In genomic region chr2:101699939-101700442, GRCh38 we compare ENCODE assay signal across 8 cellular contexts. TPM values are rescaled to one million over a fixed set of nuclear protein-coding genes. Genes with fewer than 3 reads are reported as not detected.
A peak's percentile ranks its signal among the peaks of the same experiment; 100 is the strongest.
DNase-seq lines count a peak whose midpoint lies in the region; ATAC-seq and FAIRE-seq lines count a peak whose summit lies in the region.

No MANE protein-coding gene starts in this region.

- H3K4me3 ChIP-seq in SJSA1 (peak overlapping the region; percentile 70), skeletal muscle satellite cell (ENCODE audit: low read length) (peak overlapping the region; percentile 97)

- no peak for FAIRE-seq in GM19239 (lab: Jason Lieb, UNC)

- H3K36me3 ChIP-seq in SJSA1 (peaks cover 28% of the 10 kb centered on the region), skeletal muscle satellite cell (ENCODE audit: insufficient read depth, low read length) (peaks cover 33% of the 10 kb centered on the region)

- no peaks in the 10 kb centered on the region for H3K9me3 ChIP-seq in SJSA1 (replicated peaks)
- H3K9me3 ChIP-seq in skeletal muscle satellite cell (replicated peaks; ENCODE audit: low read length) = no peaks in the 10 kb centered on the region

- no peak for ATAC-seq in GM18498 (IDR thresholded peaks at IDR 0.05; ENCODE audit: unreplicated experiment)

- H3K4me1 ChIP-seq in SJSA1 (replicated peaks) = peaks cover 17% of the 10 kb centered on the region
- H3K4me1 ChIP-seq in skeletal muscle satellite cell (ENCODE audit: control insufficient read depth, insufficient read depth, low read length) = peaks cover 47% of the 10 kb centered on the region

- H3K4me2 ChIP-seq in skeletal muscle satellite cell (ENCODE audit: low read length) = peak overlapping the region; percentile 85

- H3K27me3 ChIP-seq in SJSA1 (replicated peaks) (no peaks in the 10 kb centered on the region), skeletal muscle satellite cell (ENCODE audit: control insufficient read depth, insufficient read depth, low read length) (no peaks in the 10 kb centered on the region)

- peak overlapping the region; percentile 95 for H3K9ac ChIP-seq in skeletal muscle satellite cell (ENCODE audit: low read depth, low read length)

- H3K27ac ChIP-seq in SJSA1 = 0 out of 2 replicates have a peak overlapping the region, but pooled peaks have one; percentile 66

- DNase-seq in GM03348 (ENCODE audit: low spot score) = peak; percentile 48
- DNase-seq in SJSA1 (ENCODE audit: low read depth in 1 of 2, low spot score in 2 of 2) = peak in 1 of 2 experiments; percentile 54
- DNase-seq in hepatic stellate cell (ENCODE audit: low spot score) = peak; percentile 51
- no peak for DNase-seq in GM19239 (ENCODE audit: insufficient read length, low spot score)
- DNase-seq in NCI-H2196 treated with DMSO at 0.1 percent for 48 hours (lab: John Stamatoyannopoulos, UW; ENCODE audit: unreplicated experiment) = no peak
- no peak for DNase-seq in activated CD4-positive, alpha-beta T cell treated with anti-CD3 and anti-CD28 coated beads for 1 hour

RNA-seq across cellular contexts. Expression of gene MAP4K4, which starts 2.5 kb away (rescaled TPM):
- 63.9 and 83.1 TPM in 2 replicates for total RNA-seq in SJSA1 (2014; rRNA removed; shearing (Covaris generic))
- total RNA-seq in skeletal muscle satellite cell (2012; rRNA removed) = 195 and 229 TPM in 2 replicates

Comparison
In these comparisons a context has a peak if more than half of its experiments do, and no peak if none do; other contexts are left out.
1. DNase-seq: peak in GM03348 (single experiment) and hepatic stellate cell (single experiment); none in GM19239 (single experiment), NCI-H2196 treated with DMSO at 0.1 percent for 48 hours (single experiment) and activated CD4-positive, alpha-beta T cell treated with anti-CD3 and anti-CD28 coated beads for 1 hour (single experiment).